ENCODE assay signal across 8 cellular contexts in genomic region chr5:145531038-145531734, GRCh38.
A peak's percentile ranks its signal among the peaks of the same experiment; 100 is the strongest.
DNase-seq lines count a peak whose midpoint lies in the region; ATAC-seq and TF ChIP-seq lines count a peak whose summit lies in the region.

No MANE protein-coding gene starts in this region.

- H3K4me1 ChIP-seq in colonic mucosa (no peaks in the 10 kb centered on the region), mucosa of descending colon (ENCODE audit: low read depth) (peaks cover 8% of the 10 kb centered on the region), mesendoderm (ENCODE audit: control insufficient read depth, low read depth, low read length) (no peaks in the 10 kb centered on the region)

- H3K27me3 ChIP-seq in colonic mucosa (no peaks in the 10 kb centered on the region), mesendoderm (ENCODE audit: insufficient read depth, low read length, poor library complexity) (no peaks in the 10 kb centered on the region)

- no peak overlapping the region for H2AK5ac ChIP-seq in mesendoderm (ENCODE audit: low read length)

- H3K4me3 ChIP-seq in LNCaP clone FGC (ENCODE audit: low read depth, low read length) (no peak overlapping the region), colonic mucosa (no peak overlapping the region), mucosa of descending colon (no peak overlapping the region), mesendoderm (ENCODE audit: low read length) (no peak overlapping the region)

- H2BK5ac ChIP-seq in mesendoderm (ENCODE audit: low read length), result no peak overlapping the region

- no peaks in the 10 kb centered on the region for H3K4me1 Mint-ChIP-seq in T-helper 2 cell treated with Interferon-gamma antibody and Interleukin-4, amounts not matched to agents 5 μg/mL and 100 μg/mL, for 36 hours (ENCODE audit: low read depth)

- H3K36me3 Mint-ChIP-seq in T-helper 2 cell treated with Interferon-gamma antibody and Interleukin-4, amounts not matched to agents 5 μg/mL and 100 μg/mL, for 36 hours (ENCODE audit: low read depth), result no peaks in the 10 kb centered on the region

- no peaks in the 10 kb centered on the region for H3K79me2 ChIP-seq in mesendoderm (ENCODE audit: control insufficient read depth, insufficient read depth, low read length)

- no peaks in the 10 kb centered on the region for H3K79me1 ChIP-seq in mesendoderm (ENCODE audit: low read length)

- H3K36me3 ChIP-seq in colonic mucosa (no peaks in the 10 kb centered on the region), mucosa of descending colon (ENCODE audit: low read depth) (no peaks in the 10 kb centered on the region), mesendoderm (ENCODE audit: control insufficient read depth, insufficient read depth, low read length) (no peaks in the 10 kb centered on the region)

- peak overlapping the region; percentile 1 for H3K27ac ChIP-seq in colonic mucosa
- H3K27ac ChIP-seq in mesendoderm (ENCODE audit: low read depth, low read length), result no peak overlapping the region

- no peak overlapping the region for H3K9ac ChIP-seq in colonic mucosa (ENCODE audit: low read depth in 2 of 2, low read length in 2 of 2)
- H3K9ac ChIP-seq in mesendoderm (ENCODE audit: low read length), result no peak overlapping the region

- H3K56ac ChIP-seq in mesendoderm (ENCODE audit: low read length), result no peak overlapping the region

- H3K4ac ChIP-seq in mesendoderm (ENCODE audit: low read depth, low read length), result no peak overlapping the region

- ATAC-seq in mucosa of descending colon, result peak; percentile 98
- ATAC-seq in HG03520 (IDR thresholded peaks at IDR 0.05; ENCODE audit: unreplicated experiment), result no peak

- DNase-seq in AG09319 (ENCODE audit: extremely low read depth, low read depth), result peak; percentile 42
- DNase-seq in LNCaP clone FGC (ENCODE audit: low read depth), result peak; percentile 53
- peak; percentile 81 for DNase-seq in colonic mucosa
- peak; percentile 25 to 65 (median 34) for DNase-seq in mucosa of descending colon
- DNase-seq in T-helper 2 cell treated with Interferon-gamma antibody and Interleukin-4, amounts not matched to agents 5 μg/mL and 100 μg/mL, for 36 hours (ENCODE audit: low spot score), result no peak
- DNase-seq in DMS 273 (lab: John Stamatoyannopoulos, UW; ENCODE audit: unreplicated experiment), result no peak
- no peak for DNase-seq in mesendoderm

- H3K18ac ChIP-seq in mesendoderm (ENCODE audit: low read length), result no peak overlapping the region

- intact Hi-C loops in colonic mucosa (cut with DNase I) (no loop called here), mucosa of descending colon (cut with DNase I, micrococcal nuclease) (no loop called here)

- H4K5ac ChIP-seq in mesendoderm (ENCODE audit: low read length), result no peak overlapping the region

- H3K9me3 Mint-ChIP-seq in T-helper 2 cell treated with Interferon-gamma antibody and Interleukin-4, amounts not matched to agents 5 μg/mL and 100 μg/mL, for 36 hours, result peaks cover under 1% of the 10 kb centered on the region

- no peaks in the 10 kb centered on the region for H3K27me3 Mint-ChIP-seq in T-helper 2 cell treated with Interferon-gamma antibody and Interleukin-4, amounts not matched to agents 5 μg/mL and 100 μg/mL, for 36 hours (ENCODE audit: low read depth)

- no peak overlapping the region for H2BK120ac ChIP-seq in mesendoderm (ENCODE audit: low read depth, low read length)

- WGBS in mesendoderm (ENCODE audit: extremely low coverage, insufficient coverage, low lambda C conversion rate), result no CpG with 5 or more reads among the region's 5 CpGs

- no peak for TF ChIP-seq CTCF in AG09319 (IDR thresholded peaks at IDR 0.05; ENCODE audit: low read depth, low read length)
- no peak for TF ChIP-seq CTCF in LNCaP clone FGC (IDR thresholded peaks at IDR 0.05; ENCODE audit: control insufficient read depth, extremely low read depth, insufficient read depth)
- TF ChIP-seq CTCF in colonic mucosa (IDR thresholded peaks at IDR 0.05), result no peak
- TF ChIP-seq CTCF in mucosa of descending colon (IDR thresholded peaks at IDR 0.05), result no peak

- H3K9me3 ChIP-seq in colonic mucosa (no peaks in the 10 kb centered on the region), mucosa of descending colon (no peaks in the 10 kb centered on the region)

- H4K8ac ChIP-seq in mesendoderm (ENCODE audit: low read depth, low read length), result no peak overlapping the region

- no peak overlapping the region for H3K27ac Mint-ChIP-seq in T-helper 2 cell treated with Interferon-gamma antibody and Interleukin-4, amounts not matched to agents 5 μg/mL and 100 μg/mL, for 36 hours

- H2BK15ac ChIP-seq in mesendoderm (replicated peaks; ENCODE audit: low read depth), result no peak overlapping the region

- no peak overlapping the region for H3K4me3 Mint-ChIP-seq in T-helper 2 cell treated with Interferon-gamma antibody and Interleukin-4, amounts not matched to agents 5 μg/mL and 100 μg/mL, for 36 hours

- H3K23ac ChIP-seq in mesendoderm (ENCODE audit: low read length), result no peak overlapping the region

- no peak overlapping the region for H3K4me2 ChIP-seq in mesendoderm (ENCODE audit: low read length)

Comparison
In these comparisons a context has a peak if more than half of its experiments do, and no peak if none do; other contexts are left out.
1. DNase-seq: peak in AG09319 (single experiment), LNCaP clone FGC (single experiment), colonic mucosa (single experiment) and mucosa of descending colon (3 of 3); none in T-helper 2 cell treated with Interferon-gamma antibody and Interleukin-4, amounts not matched to agents 5 μg/mL and 100 μg/mL, for 36 hours (single experiment), DMS 273 (single experiment) and mesendoderm (single experiment).